1 cellular context compared by ENCODE assay signal in the genomic region with DNA sequence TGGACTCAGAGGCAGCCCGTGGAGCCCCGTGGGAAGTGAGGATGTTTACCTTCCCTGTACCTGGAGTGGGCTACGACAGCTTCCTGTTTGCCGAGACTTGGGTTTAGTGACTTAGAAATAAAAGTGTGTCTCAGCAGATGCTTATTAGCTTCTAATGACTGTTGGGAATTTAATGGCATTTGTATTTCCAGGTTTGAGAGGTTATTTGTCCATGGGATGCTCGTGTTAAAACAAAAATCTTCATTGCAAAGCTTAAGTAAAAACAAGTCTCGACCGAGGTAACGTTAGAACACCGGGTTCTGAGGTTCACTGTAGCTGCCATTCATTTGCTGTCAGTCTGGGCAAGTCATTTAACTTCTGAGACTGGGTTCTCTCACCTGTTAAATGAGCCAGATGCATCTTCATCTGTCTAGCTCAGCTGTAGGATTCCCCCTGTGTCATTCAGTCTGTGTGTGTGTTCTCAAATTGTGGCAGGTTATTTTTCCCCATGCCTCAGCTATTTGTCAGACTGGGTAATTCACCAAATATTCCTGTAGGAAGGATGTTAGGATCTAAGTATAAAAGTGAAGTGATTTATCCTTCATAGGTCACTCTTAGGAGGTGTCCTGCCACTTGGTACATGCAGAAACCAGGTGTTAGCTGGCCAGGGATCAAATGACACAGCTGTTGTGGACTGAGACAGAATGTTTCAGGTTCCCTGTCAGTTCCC.
A peak's percentile ranks its signal among the peaks of the same experiment; 100 is the strongest.
TF ChIP-seq lines count a peak whose summit lies in the region.

No MANE protein-coding gene starts in this region.

TF ChIP-seq in H1, 55 proteins besides CTCF, POLR2A, EP300 and RAD21:
- TF ChIP-seq BCL11A (IDR thresholded peaks at IDR 0.05; ENCODE audit: low read depth in 2 of 2, low read length in 2 of 2) (no peak), SIN3A (conservative IDR thresholded peaks at IDR 0.05 in 1 of 2, IDR thresholded peaks at IDR 0.05 in 1 of 2; ENCODE audit: low read depth in 1 of 2, low read length in 2 of 2) (peak; percentile 52 to 84; a peak in 1 of 4 replicates)
